Comparison of ENCODE assay signal across 8 cellular contexts in the genomic region with DNA sequence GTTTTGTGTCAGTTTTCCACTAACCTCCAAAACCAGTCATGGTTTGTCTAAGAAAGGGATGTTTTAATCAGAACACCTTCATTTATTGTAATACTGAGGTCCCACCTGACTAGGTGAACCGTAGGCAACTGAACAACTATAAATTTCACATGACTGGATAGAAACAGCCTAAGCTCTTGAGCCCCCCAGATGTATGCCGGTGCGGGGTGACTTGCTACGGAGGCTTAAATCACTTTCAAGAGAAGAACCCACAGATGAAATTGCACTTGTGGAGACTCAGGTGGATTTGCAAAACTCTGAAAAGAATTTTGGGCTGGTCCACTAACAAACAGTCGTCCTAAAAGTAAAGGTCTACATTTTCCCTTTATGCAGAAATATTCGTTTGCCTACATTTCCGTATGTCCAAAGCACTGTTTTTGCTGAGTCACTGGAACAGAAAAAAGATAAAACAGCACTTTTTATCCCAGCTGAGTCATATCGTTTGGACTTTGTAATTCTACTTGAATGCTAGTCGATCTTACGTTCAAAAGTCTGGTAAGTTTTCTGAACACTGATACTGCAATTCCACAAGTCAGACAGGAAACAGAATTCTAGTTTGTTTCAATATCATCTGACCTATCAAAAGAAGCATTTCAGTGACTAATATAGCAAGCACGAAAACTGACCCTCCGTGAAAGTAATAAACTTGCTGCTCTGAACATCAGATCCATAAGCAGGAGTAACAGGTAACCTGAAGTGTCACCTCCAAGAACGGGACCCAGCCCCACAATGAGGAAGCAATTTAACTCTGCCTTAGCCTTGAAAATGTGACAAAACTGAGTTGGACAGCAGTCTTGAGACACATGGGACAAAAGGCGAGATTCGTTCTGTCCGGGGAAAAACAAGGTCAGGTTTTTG. TPM values are rescaled to one million over a fixed set of nuclear protein-coding genes. Genes with fewer than 3 reads are reported as not detected.
DNase-seq lines count a peak whose midpoint lies in the region; ATAC-seq and TF ChIP-seq lines count a peak whose summit lies in the region.

No MANE protein-coding gene starts in this region.

- H3K4me2 ChIP-seq in Karpas-422 (ENCODE audit: low read depth, low read length, poor library complexity, severe bottlenecking), result peak overlapping the region; percentile 13

- H3K27ac ChIP-seq in Karpas-422 (ENCODE audit: low read length) (peak overlapping the region; percentile 36; the same call in 1 of the 2 replicates), colonic mucosa (peak overlapping the region; percentile 18), substantia nigra (ENCODE audit: low read depth, low read length, poor library complexity, severe bottlenecking) (no peak overlapping the region)

- no peaks in the 10 kb centered on the region for H3K9me3 Mint-ChIP-seq in T-helper 2 cell treated with Interferon-gamma antibody and Interleukin-4, amounts not matched to agents 5 μg/mL and 100 μg/mL, for 36 hours

- TF ChIP-seq CTCF in colonic mucosa (IDR thresholded peaks at IDR 0.05) (no peak), mucosa of descending colon (IDR thresholded peaks at IDR 0.05) (no peak)

- no peaks in the 10 kb centered on the region for H3K9me2 ChIP-seq in Karpas-422 (replicated peaks; ENCODE audit: insufficient read depth, low read length)

- H3K9me3 ChIP-seq in Karpas-422 (ENCODE audit: low read length) (no peaks in the 10 kb centered on the region), colonic mucosa (no peaks in the 10 kb centered on the region), mucosa of descending colon (no peaks in the 10 kb centered on the region)

- peaks cover 25% of the 10 kb centered on the region for H4K20me1 ChIP-seq in Karpas-422 (ENCODE audit: insufficient read depth, low read depth, low read length)

- intact Hi-C loops in colonic mucosa (cut with DNase I), result no loop called here
- intact Hi-C loops in mucosa of descending colon (cut with DNase I, micrococcal nuclease), result no loop called here

- no peak overlapping the region for H3K4me3 Mint-ChIP-seq in T-helper 2 cell treated with Interferon-gamma antibody and Interleukin-4, amounts not matched to agents 5 μg/mL and 100 μg/mL, for 36 hours

- H3K4me1 Mint-ChIP-seq in T-helper 2 cell treated with Interferon-gamma antibody and Interleukin-4, amounts not matched to agents 5 μg/mL and 100 μg/mL, for 36 hours (ENCODE audit: low read depth), result peaks cover 9% of the 10 kb centered on the region

- no peak overlapping the region for H3K4me3 ChIP-seq in Karpas-422 (ENCODE audit: low read length)
- no peak overlapping the region for H3K4me3 ChIP-seq in colonic mucosa
- H3K4me3 ChIP-seq in mucosa of descending colon, result no peak overlapping the region

- peaks cover 30% of the 10 kb centered on the region for H3K27me3 Mint-ChIP-seq in T-helper 2 cell treated with Interferon-gamma antibody and Interleukin-4, amounts not matched to agents 5 μg/mL and 100 μg/mL, for 36 hours (ENCODE audit: low read depth)

- no peak overlapping the region for H3K9ac ChIP-seq in Karpas-422 (ENCODE audit: low read length)
- peak overlapping the region in 1 of 2 donors; percentile 16 for H3K9ac ChIP-seq in colonic mucosa (ENCODE audit: low read depth in 2 of 2, low read length in 2 of 2)

- H3K36me3 ChIP-seq in Karpas-422 (ENCODE audit: insufficient read depth, low read length), result peaks cover 10% of the 10 kb centered on the region
- H3K36me3 ChIP-seq in colonic mucosa, result no peaks in the 10 kb centered on the region
- no peaks in the 10 kb centered on the region for H3K36me3 ChIP-seq in mucosa of descending colon (ENCODE audit: low read depth)

- peak; percentile 58 for DNase-seq in A172 (ENCODE audit: low spot score)
- peak; percentile 56 for DNase-seq in Karpas-422
- DNase-seq in colonic mucosa, result peak; percentile 50
- peak in 1 of 3 donors; percentile 46 for DNase-seq in mucosa of descending colon
- no peak for DNase-seq in NCI-H526 treated with DMSO at 0.1 percent for 48 hours (lab: John Stamatoyannopoulos, UW)
- DNase-seq in T-helper 2 cell treated with Interferon-gamma antibody and Interleukin-4, amounts not matched to agents 5 μg/mL and 100 μg/mL, for 36 hours (ENCODE audit: low spot score), result no peak
- DNase-seq in substantia nigra (lab: John Stamatoyannopoulos, UW), result no peak

- H3K27ac Mint-ChIP-seq in T-helper 2 cell treated with Interferon-gamma antibody and Interleukin-4, amounts not matched to agents 5 μg/mL and 100 μg/mL, for 36 hours, result no peak overlapping the region

- H2AFZ ChIP-seq in Karpas-422 (ENCODE audit: low read length), result no peak overlapping the region

- peaks cover 99% of the 10 kb centered on the region for H3K79me2 ChIP-seq in Karpas-422 (ENCODE audit: low read length)

- ATAC-seq in GM19395 (IDR thresholded peaks at IDR 0.05; ENCODE audit: unreplicated experiment) (peak; percentile 78), mucosa of descending colon (peak; percentile 87)

- H3K4me1 ChIP-seq in Karpas-422 (ENCODE audit: low read length) (peaks cover 60% of the 10 kb centered on the region), colonic mucosa (peaks cover 6% of the 10 kb centered on the region), mucosa of descending colon (ENCODE audit: low read depth) (peaks cover 19% of the 10 kb centered on the region)

- no peaks in the 10 kb centered on the region for H3K36me3 Mint-ChIP-seq in T-helper 2 cell treated with Interferon-gamma antibody and Interleukin-4, amounts not matched to agents 5 μg/mL and 100 μg/mL, for 36 hours (ENCODE audit: low read depth)

- no peaks in the 10 kb centered on the region for H3K27me3 ChIP-seq in Karpas-422 (ENCODE audit: low read length)
- no peaks in the 10 kb centered on the region for H3K27me3 ChIP-seq in colonic mucosa

RNA-seq across cellular contexts. Expression of gene ZNF516, which starts 18.1 kb away (rescaled TPM):
- total RNA-seq in A172 (2014; rRNA removed; shearing (Covaris generic)), result 2.1 and 4.8 TPM in 2 replicates
- total RNA-seq in Karpas-422 (2014; rRNA removed; shearing (Covaris generic); ENCODE audit: low replicate concordance), result 41.0 and 53.3 TPM in 2 replicates
- 10 to 100 TPM; 15.2 to 21.3 TPM for total RNA-seq in colonic mucosa
- total RNA-seq in mucosa of descending colon, result 10 to 100 TPM; 22.0 to 47.9 (median 23.2) TPM

Comparison
In these comparisons a context has a peak if more than half of its experiments do, and no peak if none do; other contexts are left out.
1. DNase-seq: peak in A172 (single experiment), Karpas-422 (single experiment) and colonic mucosa (single experiment); none in NCI-H526 treated with DMSO at 0.1 percent for 48 hours (single experiment), T-helper 2 cell treated with Interferon-gamma antibody and Interleukin-4, amounts not matched to agents 5 μg/mL and 100 μg/mL, for 36 hours (single experiment) and substantia nigra (0 of 49).